In genomic region chr10:3034611-3035010, GRCh38 we compare ENCODE assay signal across 25 cellular contexts.
"Had no signal": no experiment of that assay in that cellular context is flagged by ENCODE, and none has a peak within 500 bp of the region (broad histone marks: within the 10 kb centered on the region; RNA-seq: fewer than 3 reads in every experiment).

No MANE protein-coding gene starts in this region.

- H3K9me3 Mint-ChIP-seq: activated T-helper 2 cell treated with anti-CD3 and anti-CD28 coated beads, Interferon-gamma antibody, Interleukin-2, Interleukin-4, amounts not matched to agents 10 μg/mL and 5 μg/mL and 100 μg/mL, durations not matched to agents 14 hours and 24 hours and 36 hours had no signal

- H3K36me3 Mint-ChIP-seq: activated naive CD4-positive, alpha-beta T cell treated with anti-CD3 and anti-CD28 coated beads, Interleukin-2, amount 10 ng/mL, durations not matched to agents 7 days and 5 days; activated naive CD8-positive, alpha-beta T cell treated with anti-CD3 and anti-CD28 coated beads for 36 hours; T-cell had no signal

- ATAC-seq: activated CD4-positive, CD25-positive, alpha-beta regulatory T cell treated with anti-CD3 and anti-CD28 coated beads, Interleukin-2, amount 50 U/mL, for 24 hours; activated CD8-positive, alpha-beta T cell treated with anti-CD3 and anti-CD28 coated beads for 36 hours; activated T-cell treated with anti-CD3 and anti-CD28 coated beads, Interleukin-2, amount 50 U/mL, for 72 hours; T-cell had no signal

- H3K27ac ChIP-seq: SK-N-MC, WERI-Rb-1 had no signal

- DNase-seq: activated CD4-positive, alpha-beta T cell treated with anti-CD3 and anti-CD28 coated beads for 4 hours; activated CD8-positive, alpha-beta memory T cell treated with anti-CD3 and anti-CD28 coated beads, Interleukin-2, amount 50 U/mL, for 4 hours; activated CD8-positive, alpha-beta T cell treated with anti-CD3 and anti-CD28 coated beads for 36 hours; activated gamma-delta T cell treated with Interleukin-2 at 50 U/mL for 16 hours; activated naive CD4-positive, alpha-beta T cell treated with anti-CD3 and anti-CD28 coated beads, Interleukin-2, amount 10 ng/mL, durations not matched to agents 7 days and 5 days; activated naive CD8-positive, alpha-beta T cell treated with anti-CD3 and anti-CD28 coated beads for 36 hours; activated T-cell treated with anti-CD3 and anti-CD28 coated beads, Interleukin-2, amount 50 U/mL, for 72 hours; central memory CD4-positive, alpha-beta T cell; MG63; NCI-H1092; NCI-H1417; NCI-H2107; NCI-H2171 treated with DMSO at 0.1 percent for 48 hours; NCI-H226; NCI-H526 treated with DMSO at 0.1 percent for 48 hours; NCI-H82; NK-92 treated with Interleukin-12 subunit alpha and Interleukin-12 subunit beta, amount 100 ng/mL, for 24 hours; SIG-M5; T-cell; T-helper 2 cell; T1000; WERI-Rb-1 had no signal

- H3K27ac Mint-ChIP-seq: activated CD8-positive, alpha-beta T cell treated with anti-CD3 and anti-CD28 coated beads for 36 hours; activated naive CD4-positive, alpha-beta T cell treated with anti-CD3 and anti-CD28 coated beads, Interleukin-2, amount 10 ng/mL, durations not matched to agents 7 days and 5 days; activated naive CD8-positive, alpha-beta T cell treated with anti-CD3 and anti-CD28 coated beads for 36 hours; activated T-cell treated with anti-CD3 and anti-CD28 coated beads, Interleukin-2, amount 50 U/mL, for 72 hours; activated T-helper 2 cell treated with anti-CD3 and anti-CD28 coated beads, Interferon-gamma antibody, Interleukin-2, Interleukin-4, amounts not matched to agents 10 μg/mL and 5 μg/mL and 100 μg/mL, durations not matched to agents 14 hours and 24 hours and 36 hours; T-cell had no signal

- H3K4me3 Mint-ChIP-seq: activated CD8-positive, alpha-beta T cell treated with anti-CD3 and anti-CD28 coated beads for 36 hours; activated naive CD4-positive, alpha-beta T cell treated with anti-CD3 and anti-CD28 coated beads, Interleukin-2, amount 10 ng/mL, durations not matched to agents 7 days and 5 days; activated naive CD8-positive, alpha-beta T cell treated with anti-CD3 and anti-CD28 coated beads for 36 hours; activated T-cell treated with anti-CD3 and anti-CD28 coated beads, Interleukin-2, amount 50 U/mL, for 72 hours; T-cell had no signal

- H3K4me3 ChIP-seq: MG63, SK-N-MC had no signal

- H3K9me3 ChIP-seq: MG63 had no signal

- H3K36me3 ChIP-seq: MG63, WERI-Rb-1 had no signal
